Comparison of ENCODE assay signal across 15 cellular contexts in genomic region chr6:170286934-170287265, GRCh38. TPM values are rescaled to one million over a fixed set of nuclear protein-coding genes. Genes with fewer than 3 reads are reported as not detected.
A peak's percentile ranks its signal among the peaks of the same experiment; 100 is the strongest.
DNase-seq lines count a peak whose midpoint lies in the region; ATAC-seq, FAIRE-seq and TF ChIP-seq lines count a peak whose summit lies in the region.
"Had no signal": no experiment of that assay in that cellular context is flagged by ENCODE, and none has a peak within 500 bp of the region (broad histone marks: within the 10 kb centered on the region; RNA-seq: fewer than 3 reads in every experiment).

No MANE protein-coding gene starts in this region.

- H3K36me3 Mint-ChIP-seq in CD8-positive, alpha-beta T cell: peaks cover 32% of the 10 kb centered on the region

- no peaks in the 10 kb centered on the region for H3K9me3 Mint-ChIP-seq in CD8-positive, alpha-beta T cell
- H3K9me3 Mint-ChIP-seq: T-cell had no signal

- H3K4me3 Mint-ChIP-seq in CD8-positive, alpha-beta T cell: no peak overlapping the region

- no peak for FAIRE-seq in GM12892 (lab: Jason Lieb, UNC)

- H3K4me1 ChIP-seq in CD8-positive, alpha-beta T cell (ENCODE audit: insufficient read depth, low read length): peaks cover 19% of the 10 kb centered on the region
- H3K4me1 ChIP-seq in colonic mucosa: peaks cover 3% of the 10 kb centered on the region
- H3K4me1 ChIP-seq in skeletal muscle satellite cell (ENCODE audit: control insufficient read depth, insufficient read depth, low read length): peaks cover 17% of the 10 kb centered on the region

- no peak overlapping the region for H3K27ac ChIP-seq in CD8-positive, alpha-beta T cell (ENCODE audit: low read depth, low read length)
- H3K27ac ChIP-seq in colonic mucosa (peak overlapping the region; percentile 50), layer of hippocampus (ENCODE audit: low read depth, low read length) (peak overlapping the region; percentile 79)

- no peak for ATAC-seq in CD8-positive, alpha-beta T cell
- ATAC-seq in HG03159 (IDR thresholded peaks at IDR 0.05; ENCODE audit: unreplicated experiment): no peak
- ATAC-seq: Panc1, T-cell had no signal

- no peak overlapping the region for H3K4me3 ChIP-seq in CD8-positive, alpha-beta T cell (ENCODE audit: low read depth, low read length)
- H3K4me3 ChIP-seq in colonic mucosa (no peak overlapping the region), skeletal muscle satellite cell (ENCODE audit: low read length) (peak overlapping the region; percentile 26), H7 (ENCODE audit: insufficient read depth, low read depth, low read length) (no peak overlapping the region)

- H3K4me1 Mint-ChIP-seq in CD8-positive, alpha-beta T cell (ENCODE audit: low read depth): peaks cover 13% of the 10 kb centered on the region

- POLR2A ChIA-PET in CD8-positive, alpha-beta T cell (lab: Charles Lee): interaction anchor here (2.1 kb wide), 1 partner anchor 15 kb away, joined by 15 read pairs; no protein-coding TSS in a partner anchor

- no peaks in the 10 kb centered on the region for H3K27me3 ChIP-seq in CD8-positive, alpha-beta T cell (ENCODE audit: insufficient read depth, low read length)
- H3K27me3 ChIP-seq in colonic mucosa (peaks cover 41% of the 10 kb centered on the region), layer of hippocampus (ENCODE audit: control insufficient read depth, insufficient read depth, low read length) (no peaks in the 10 kb centered on the region), skeletal muscle satellite cell (ENCODE audit: control insufficient read depth, insufficient read depth, low read length) (peaks cover 35% of the 10 kb centered on the region), H7 (ENCODE audit: control insufficient read depth, insufficient read depth, low read length) (peaks cover 55% of the 10 kb centered on the region)

- H3K4me2 ChIP-seq in skeletal muscle satellite cell (ENCODE audit: low read length): peak overlapping the region; percentile 59

- no peak for TF ChIP-seq POLR2A in GM12892 (IDR thresholded peaks at IDR 0.05; ENCODE audit: low read depth, low read length)

- no peaks in the 10 kb centered on the region for H3K36me3 ChIP-seq in CD8-positive, alpha-beta T cell (ENCODE audit: insufficient read depth, low read length)
- H3K36me3 ChIP-seq in colonic mucosa (no peaks in the 10 kb centered on the region), skeletal muscle satellite cell (ENCODE audit: insufficient read depth, low read length) (no peaks in the 10 kb centered on the region), H7 (replicated peaks; ENCODE audit: control insufficient read depth, insufficient read depth, low read length) (no peaks in the 10 kb centered on the region; the same call in 1 of the 2 replicates)

- peak overlapping the region in 1 of 2 donors; percentile 62 for H3K9ac ChIP-seq in colonic mucosa (ENCODE audit: low read depth in 2 of 2, low read length in 2 of 2)
- no peak overlapping the region for H3K9ac ChIP-seq in skeletal muscle satellite cell (ENCODE audit: low read depth, low read length)

- H3K27me3 Mint-ChIP-seq in CD8-positive, alpha-beta T cell (ENCODE audit: low read depth): peaks cover 5% of the 10 kb centered on the region

- CTCF ChIA-PET in CD8-positive, alpha-beta T cell (lab: Charles Lee): interaction anchor here (1.5 kb wide), 1 partner anchor 10 kb away, joined by 4 read pairs; no protein-coding TSS in a partner anchor

- no peak for TF ChIP-seq CTCF in CD8-positive, alpha-beta T cell (IDR thresholded peaks at IDR 0.05)
- no peak for TF ChIP-seq CTCF in colonic mucosa (IDR thresholded peaks at IDR 0.05)

- no peaks in the 10 kb centered on the region for H3K9me3 ChIP-seq in CD8-positive, alpha-beta T cell (ENCODE audit: low read length)
- H3K9me3 ChIP-seq in colonic mucosa (no peaks in the 10 kb centered on the region), skeletal muscle satellite cell (replicated peaks; ENCODE audit: low read length) (no peaks in the 10 kb centered on the region)

- intact Hi-C loops in CD8-positive, alpha-beta T cell (cut with DNase I, micrococcal nuclease): no loop called here
- intact Hi-C loops in colonic mucosa (cut with DNase I): no loop called here

- DNase-seq in CD8-positive, alpha-beta T cell: no peak
- DNase-seq in colonic mucosa (no peak), NCI-H2227 treated with DMSO at 0.1 percent for 48 hours (lab: John Stamatoyannopoulos, UW) (no peak), GM12892 (ENCODE audit: insufficient read length) (no peak), H7 (no peak)
- DNase-seq: activated CD4-positive, alpha-beta T cell treated with anti-CD3 and anti-CD28 coated beads for 1 hour; activated T-cell treated with anti-CD3 and anti-CD28 coated beads, Interleukin-2, amount 50 U/mL, for 1 hour; COR-L47; cortex of kidney; NCI-H2029 treated with DMSO at 0.1 percent for 48 hours had no signal

- peak overlapping the region; percentile 39 for H3K27ac Mint-ChIP-seq in CD8-positive, alpha-beta T cell
- H3K27ac Mint-ChIP-seq: T-cell had no signal

RNA-seq across cellular contexts. Expression of gene DLL1, which starts 4.0 kb away (rescaled TPM):
- 10 to 100 TPM; 17.8 to 19.9 TPM for total RNA-seq in CD8-positive, alpha-beta T cell
- total RNA-seq in colonic mucosa: 10 to 100 TPM; 16.1 to 26.8 TPM
- total RNA-seq in skeletal muscle satellite cell (2012; rRNA removed): 0.25 and 1.3 TPM in 2 replicates
- 0.17 TPM for polyA plus RNA-seq in GM12892 (2012; ENCODE audit: missing spikeins)
- total RNA-seq in H7 (2014; rRNA removed; shearing (Covaris generic)): 3.4 and 7.3 TPM in 2 replicates

RNA-seq across cellular contexts. Expression of gene FAM120B, which starts 19.7 kb away (rescaled TPM):
- 10 to 100 TPM; 24.0 to 25.3 TPM for total RNA-seq in CD8-positive, alpha-beta T cell
- 10 to 100 TPM; 25.1 to 28.5 TPM for total RNA-seq in colonic mucosa
- 13.2 and 13.3 TPM in 2 replicates for total RNA-seq in skeletal muscle satellite cell (2012; rRNA removed)
- 13.7 TPM for polyA plus RNA-seq in GM12892 (2012; ENCODE audit: missing spikeins)
- total RNA-seq in H7 (2014; rRNA removed; shearing (Covaris generic)): 7.2 and 9.4 TPM in 2 replicates
